In genomic region chr20:32445539-32446273, GRCh38 we compare ENCODE assay signal across 8 cellular contexts.
DNase-seq lines count a peak whose midpoint lies in the region; ATAC-seq and TF ChIP-seq lines count a peak whose summit lies in the region.
"Had no signal": no experiment of that assay in that cellular context is flagged by ENCODE, and none has a peak within 500 bp of the region (broad histone marks: within the 10 kb centered on the region; RNA-seq: fewer than 3 reads in every experiment).

No MANE protein-coding gene starts in this region.

- H3K36me3 Mint-ChIP-seq in central memory CD8-positive, alpha-beta T cell (ENCODE audit: insufficient read depth), result peaks cover 38% of the 10 kb centered on the region
- peaks cover 28% of the 10 kb centered on the region for H3K36me3 Mint-ChIP-seq in neural crest cell (ENCODE audit: low read depth)

- DNase-seq in NCI-H1092 treated with DMSO at 0.1 percent for 48 hours (lab: John Stamatoyannopoulos, UW) (peak; percentile 55), neural crest cell (ENCODE audit: low read depth, low spot score) (no peak), putamen (ENCODE audit: low spot score) (no peak)
- no peak for DNase-seq in central memory CD8-positive, alpha-beta T cell (ENCODE audit: low spot score in 2 of 2)
- DNase-seq in stimulated activated CD4-positive, alpha-beta T cell treated with anti-CD3 and anti-CD28 coated beads, Interleukin-1b, Interleukin-23, amount 100 ng/mL, for 48 hours, result no peak
- DNase-seq: activated CD4-positive, alpha-beta T cell treated with anti-CD3 and anti-CD28 coated beads for 48 hours had no signal

- H3K4me3 Mint-ChIP-seq in central memory CD8-positive, alpha-beta T cell, result no peak overlapping the region
- H3K4me3 Mint-ChIP-seq in neural crest cell, result peak overlapping the region; percentile 29

- ATAC-seq in GM18511 (IDR thresholded peaks at IDR 0.05; ENCODE audit: unreplicated experiment), result peak; percentile 72
- ATAC-seq in central memory CD8-positive, alpha-beta T cell (replicated peaks; ENCODE audit: extremely low read depth, poor library complexity, severe bottlenecking), result no peak
- ATAC-seq in GM21717 (IDR thresholded peaks at IDR 0.05; ENCODE audit: unreplicated experiment), result no peak

- TF ChIP-seq CTCF in neural crest cell (conservative IDR thresholded peaks at IDR 0.05), result no peak

- no peaks in the 10 kb centered on the region for H3K9me3 Mint-ChIP-seq in central memory CD8-positive, alpha-beta T cell
- no peaks in the 10 kb centered on the region for H3K9me3 Mint-ChIP-seq in neural crest cell

- no peaks in the 10 kb centered on the region for H3K27me3 Mint-ChIP-seq in central memory CD8-positive, alpha-beta T cell
- peaks cover 13% of the 10 kb centered on the region for H3K27me3 Mint-ChIP-seq in neural crest cell (ENCODE audit: low read depth)

- H3K4me1 Mint-ChIP-seq in central memory CD8-positive, alpha-beta T cell, result peaks cover 23% of the 10 kb centered on the region
- peaks cover 26% of the 10 kb centered on the region for H3K4me1 Mint-ChIP-seq in neural crest cell

- H3K27ac Mint-ChIP-seq in central memory CD8-positive, alpha-beta T cell (ENCODE audit: low read depth), result peak overlapping the region; percentile 39
- H3K27ac Mint-ChIP-seq in neural crest cell (ENCODE audit: unreplicated experiment), result peak overlapping the region; percentile 86
